In genomic region chr16:26756633-26757032, GRCh38 we compare ENCODE assay signal across 26 cellular contexts.
"Had no signal": no experiment of that assay in that cellular context is flagged by ENCODE, and none has a peak within 500 bp of the region (broad histone marks: within the 10 kb centered on the region; RNA-seq: fewer than 3 reads in every experiment).

No MANE protein-coding gene starts in this region.

- H3K4me3 ChIP-seq: colonic mucosa, esophagus squamous epithelium, gastrocnemius medialis, heart right ventricle, left lung, lower lobe of right lung, mucosa of descending colon had no signal

- H3K27ac ChIP-seq: colonic mucosa, epithelial cell of prostate, esophagus squamous epithelium, gastrocnemius medialis, heart right ventricle, left lung, lower lobe of right lung had no signal

- H3K27me3 ChIP-seq: colonic mucosa, esophagus squamous epithelium, gastrocnemius medialis, heart right ventricle, left lung had no signal

- DNase-seq: colonic mucosa; cortex of kidney; effector CD8-positive, alpha-beta T cell; effector memory CD8-positive, alpha-beta T cell; endodermal cell; erythroblast; esophagus squamous epithelium; foreskin fibroblast; foreskin melanocyte; gastrocnemius medialis; glutamatergic neuron; head of caudate nucleus; heart right ventricle; hippocampal formation; left cardiac atrium; left lung; left ventricle myocardium superior; lower lobe of right lung; mesenchymal stem cell; mucosa of descending colon; naive B cell had no signal

- H3K36me3 ChIP-seq: colonic mucosa, esophagus squamous epithelium, gastrocnemius medialis, heart right ventricle, left lung, lower lobe of right lung had no signal

- H3K9me3 ChIP-seq: colonic mucosa, esophagus squamous epithelium, gastrocnemius medialis, heart right ventricle, lower lobe of right lung, mucosa of descending colon had no signal

- FAIRE-seq: endometrium, islet of Langerhans, keratinocyte had no signal

- ATAC-seq: effector memory CD8-positive, alpha-beta T cell; esophagus mucosa; gastrocnemius medialis; heart right ventricle; left cardiac atrium; left lung; left ventricle myocardium superior; lower lobe of right lung; mucosa of descending colon had no signal

- H3K4me1 ChIP-seq: colonic mucosa, esophagus squamous epithelium, gastrocnemius medialis, heart right ventricle, left lung, lower lobe of right lung had no signal
